17 cellular contexts compared by ENCODE assay signal in the genomic region with DNA sequence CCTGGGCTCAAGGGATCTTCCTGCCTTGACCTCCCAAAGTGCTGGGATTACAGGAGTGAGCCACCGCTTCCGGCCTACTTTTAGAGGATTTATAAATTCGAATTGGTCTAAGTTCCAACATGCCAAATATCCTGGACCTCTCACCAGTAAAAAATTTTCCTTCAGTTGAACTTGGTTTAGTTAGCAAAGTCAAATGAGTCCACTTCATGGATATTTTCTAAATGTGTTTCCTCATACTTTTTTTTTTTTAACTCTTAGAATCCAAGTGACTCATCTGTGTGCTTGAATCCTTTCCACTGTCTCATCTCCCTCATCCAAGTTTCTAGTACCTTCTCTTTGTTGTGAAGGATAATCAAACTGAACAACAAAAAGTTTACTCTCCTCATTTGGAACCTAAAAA. TPM values are rescaled to one million over a fixed set of nuclear protein-coding genes. Genes with fewer than 3 reads are reported as not detected.
DNase-seq lines count a peak whose midpoint lies in the region; ATAC-seq and TF ChIP-seq lines count a peak whose summit lies in the region.
"Had no signal": no experiment of that assay in that cellular context is flagged by ENCODE, and none has a peak within 500 bp of the region (broad histone marks: within the 10 kb centered on the region; RNA-seq: fewer than 3 reads in every experiment).

No MANE protein-coding gene starts in this region.

- H3K4me3 ChIP-seq in AG04449 (ENCODE audit: low read depth, low read length) = no peak overlapping the region
- H3K4me3 ChIP-seq: ovary had no signal

- TF ChIP-seq CTCF in AG04449 (IDR thresholded peaks at IDR 0.05; ENCODE audit: insufficient read depth, low read length, missing control alignments) = no peak
- TF ChIP-seq CTCF in WTC11 (IDR thresholded peaks at IDR 0.05) = no peak
- TF ChIP-seq CTCF in foreskin keratinocyte (conservative IDR thresholded peaks at IDR 0.05) = no peak

- H3K27me3 Mint-ChIP-seq in WTC11 (ENCODE audit: low read depth) = no peaks in the 10 kb centered on the region
- peaks cover 9 to 11% of the 10 kb centered on the region in 2 donors for H3K27me3 Mint-ChIP-seq in natural killer cell treated with Interleukin-12 subunit alpha and Interleukin-12 subunit beta and Interleukin-15 and Interleukin-18, amount 100 ng/mL, for 72 hours
- H3K27me3 Mint-ChIP-seq: activated CD8-positive, alpha-beta T cell treated with anti-CD3 and anti-CD28 coated beads for 36 hours had no signal

- peak; percentile 69 for DNase-seq in AG04449 (ENCODE audit: low read depth, low spot score)
- peak; percentile 83 for DNase-seq in GM04504 (ENCODE audit: low read depth)
- no peak for DNase-seq in WTC11 (ENCODE audit: low spot score)
- DNase-seq in foreskin keratinocyte = peak; percentile 86 to 96
- no peak for DNase-seq in SKM-1 (lab: John Stamatoyannopoulos, UW; ENCODE audit: unreplicated experiment)
- DNase-seq in natural killer cell treated with Interleukin-12 subunit alpha and Interleukin-12 subunit beta and Interleukin-15 and Interleukin-18, amount 100 ng/mL, for 72 hours (ENCODE audit: low spot score) = no peak
- DNase-seq: activated CD8-positive, alpha-beta T cell treated with anti-CD3 and anti-CD28 coated beads for 36 hours; activated effector memory CD4-positive, alpha-beta T cell treated with anti-CD3 and anti-CD28 coated beads, Interleukin-2, amount 50 U/mL, for 16 hours; caudate nucleus; NCI-H1092 treated with DMSO at 0.1 percent for 48 hours; NCI-H446 treated with DMSO at 0.1 percent for 48 hours; ovary; PC-3; stimulated activated CD4-positive, alpha-beta T cell treated with anti-CD3 and anti-CD28 coated beads, Interleukin-15, amount 100 ng/mL, for 24 hours had no signal

- POLR2A ChIA-PET in AG04449 (lab: Yijun Ruan, JAX) (no interaction called here), WTC11 (lab: Charles Lee) (interaction anchor here (0.7 kb wide), 1 partner anchor 27 kb away, joined by 3 read pairs; no protein-coding TSS in a partner anchor)

- no peaks in the 10 kb centered on the region for H3K27me3 ChIP-seq in foreskin keratinocyte
- H3K27me3 ChIP-seq: ovary had no signal

- H3K4me1 Mint-ChIP-seq in WTC11 = peaks cover 59% of the 10 kb centered on the region
- H3K4me1 Mint-ChIP-seq in natural killer cell treated with Interleukin-12 subunit alpha and Interleukin-12 subunit beta and Interleukin-15 and Interleukin-18, amount 100 ng/mL, for 72 hours (ENCODE audit: low read depth in 2 of 2) = peaks cover 14 to 16% of the 10 kb centered on the region in 2 donors

- peaks cover 21% of the 10 kb centered on the region for H3K4me1 ChIP-seq in foreskin keratinocyte

- CTCF ChIA-PET in AG04449 (lab: Yijun Ruan, JAX) = no interaction called here
- CTCF ChIA-PET in WTC11 (lab: Charles Lee) = no interaction called here

- H3K27ac ChIP-seq in foreskin keratinocyte = peak overlapping the region; percentile 69
- H3K27ac ChIP-seq: ovary had no signal

- no peaks in the 10 kb centered on the region for H3K9me3 Mint-ChIP-seq in WTC11
- H3K9me3 Mint-ChIP-seq in natural killer cell treated with Interleukin-12 subunit alpha and Interleukin-12 subunit beta and Interleukin-15 and Interleukin-18, amount 100 ng/mL, for 72 hours = no peaks in the 10 kb centered on the region
- H3K9me3 Mint-ChIP-seq: activated CD8-positive, alpha-beta T cell treated with anti-CD3 and anti-CD28 coated beads for 36 hours; T-helper 2 cell treated with Interferon-gamma antibody and Interleukin-4, amounts not matched to agents 5 μg/mL and 100 μg/mL, for 36 hours had no signal

- peak overlapping the region; percentile 72 for H3K27ac Mint-ChIP-seq in WTC11
- H3K27ac Mint-ChIP-seq in natural killer cell treated with Interleukin-12 subunit alpha and Interleukin-12 subunit beta and Interleukin-15 and Interleukin-18, amount 100 ng/mL, for 72 hours = no peak overlapping the region
- H3K27ac Mint-ChIP-seq: activated CD8-positive, alpha-beta T cell treated with anti-CD3 and anti-CD28 coated beads for 36 hours had no signal

- ATAC-seq in WTC11 (no peak), foreskin keratinocyte (peak; percentile 34), HG03159 (IDR thresholded peaks at IDR 0.05; ENCODE audit: unreplicated experiment) (no peak), HG03520 (IDR thresholded peaks at IDR 0.05; ENCODE audit: unreplicated experiment) (no peak)
- ATAC-seq in natural killer cell treated with Interleukin-12 subunit alpha and Interleukin-12 subunit beta and Interleukin-15 and Interleukin-18, amount 100 ng/mL, for 72 hours = no peak
- ATAC-seq: activated CD8-positive, alpha-beta T cell treated with anti-CD3 and anti-CD28 coated beads for 36 hours; PC-3 had no signal

- peaks cover 2% of the 10 kb centered on the region for H3K36me3 Mint-ChIP-seq in WTC11
- no peaks in the 10 kb centered on the region for H3K36me3 Mint-ChIP-seq in natural killer cell treated with Interleukin-12 subunit alpha and Interleukin-12 subunit beta and Interleukin-15 and Interleukin-18, amount 100 ng/mL, for 72 hours

- H3K4me3 Mint-ChIP-seq in WTC11 = no peak overlapping the region
- no peak overlapping the region for H3K4me3 Mint-ChIP-seq in natural killer cell treated with Interleukin-12 subunit alpha and Interleukin-12 subunit beta and Interleukin-15 and Interleukin-18, amount 100 ng/mL, for 72 hours
- H3K4me3 Mint-ChIP-seq: activated CD8-positive, alpha-beta T cell treated with anti-CD3 and anti-CD28 coated beads for 36 hours had no signal

TF ChIP-seq in WTC11, 78 proteins besides CTCF, POLR2A, EP300 and RAD21:
- TF ChIP-seq, protein P1, sequence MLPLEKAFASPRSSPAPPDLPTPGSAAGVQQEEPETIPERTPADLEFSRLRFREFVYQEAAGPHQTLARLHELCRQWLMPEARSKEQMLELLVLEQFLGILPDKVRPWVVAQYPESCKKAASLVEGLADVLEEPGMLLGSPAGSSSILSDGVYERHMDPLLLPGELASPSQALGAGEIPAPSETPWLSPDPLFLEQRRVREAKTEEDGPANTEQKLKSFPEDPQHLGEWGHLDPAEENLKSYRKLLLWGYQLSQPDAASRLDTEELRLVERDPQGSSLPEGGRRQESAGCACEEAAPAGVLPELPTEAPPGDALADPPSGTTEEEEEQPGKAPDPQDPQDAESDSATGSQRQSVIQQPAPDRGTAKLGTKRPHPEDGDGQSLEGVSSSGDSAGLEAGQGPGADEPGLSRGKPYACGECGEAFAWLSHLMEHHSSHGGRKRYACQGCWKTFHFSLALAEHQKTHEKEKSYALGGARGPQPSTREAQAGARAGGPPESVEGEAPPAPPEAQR (CRISPR knock-in tag; IDR thresholded peaks at IDR 0.05) = no peak
- TF ChIP-seq ELF4 (CRISPR knock-in tag; IDR thresholded peaks at IDR 0.05; ENCODE audit: low read depth) (no peak), GTF2I (CRISPR knock-in tag; conservative IDR thresholded peaks at IDR 0.05) (no peak), ETV6 (CRISPR knock-in tag; IDR thresholded peaks at IDR 0.05) (no peak)
- TF ChIP-seq, protein P2, sequence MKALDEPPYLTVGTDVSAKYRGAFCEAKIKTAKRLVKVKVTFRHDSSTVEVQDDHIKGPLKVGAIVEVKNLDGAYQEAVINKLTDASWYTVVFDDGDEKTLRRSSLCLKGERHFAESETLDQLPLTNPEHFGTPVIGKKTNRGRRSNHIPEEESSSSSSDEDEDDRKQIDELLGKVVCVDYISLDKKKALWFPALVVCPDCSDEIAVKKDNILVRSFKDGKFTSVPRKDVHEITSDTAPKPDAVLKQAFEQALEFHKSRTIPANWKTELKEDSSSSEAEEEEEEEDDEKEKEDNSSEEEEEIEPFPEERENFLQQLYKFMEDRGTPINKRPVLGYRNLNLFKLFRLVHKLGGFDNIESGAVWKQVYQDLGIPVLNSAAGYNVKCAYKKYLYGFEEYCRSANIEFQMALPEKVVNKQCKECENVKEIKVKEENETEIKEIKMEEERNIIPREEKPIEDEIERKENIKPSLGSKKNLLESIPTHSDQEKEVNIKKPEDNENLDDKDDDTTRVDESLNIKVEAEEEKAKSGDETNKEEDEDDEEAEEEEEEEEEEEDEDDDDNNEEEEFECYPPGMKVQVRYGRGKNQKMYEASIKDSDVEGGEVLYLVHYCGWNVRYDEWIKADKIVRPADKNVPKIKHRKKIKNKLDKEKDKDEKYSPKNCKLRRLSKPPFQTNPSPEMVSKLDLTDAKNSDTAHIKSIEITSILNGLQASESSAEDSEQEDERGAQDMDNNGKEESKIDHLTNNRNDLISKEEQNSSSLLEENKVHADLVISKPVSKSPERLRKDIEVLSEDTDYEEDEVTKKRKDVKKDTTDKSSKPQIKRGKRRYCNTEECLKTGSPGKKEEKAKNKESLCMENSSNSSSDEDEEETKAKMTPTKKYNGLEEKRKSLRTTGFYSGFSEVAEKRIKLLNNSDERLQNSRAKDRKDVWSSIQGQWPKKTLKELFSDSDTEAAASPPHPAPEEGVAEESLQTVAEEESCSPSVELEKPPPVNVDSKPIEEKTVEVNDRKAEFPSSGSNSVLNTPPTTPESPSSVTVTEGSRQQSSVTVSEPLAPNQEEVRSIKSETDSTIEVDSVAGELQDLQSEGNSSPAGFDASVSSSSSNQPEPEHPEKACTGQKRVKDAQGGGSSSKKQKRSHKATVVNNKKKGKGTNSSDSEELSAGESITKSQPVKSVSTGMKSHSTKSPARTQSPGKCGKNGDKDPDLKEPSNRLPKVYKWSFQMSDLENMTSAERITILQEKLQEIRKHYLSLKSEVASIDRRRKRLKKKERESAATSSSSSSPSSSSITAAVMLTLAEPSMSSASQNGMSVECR (CRISPR knock-in tag; IDR thresholded peaks at IDR 0.05; ENCODE audit: borderline replicate concordance) = no peak

RNA-seq across cellular contexts. Expression of gene RBM47, which starts 49.7 kb away (rescaled TPM):
- total RNA-seq in WTC11 (2021) (89.0 to 97.9 TPM (median 92.5 TPM) in 3 replicates), foreskin keratinocyte (13.9 and 14.0 TPM in 2 replicates)
- 2.6 and 3.3 TPM in 2 replicates for polyA plus RNA-seq in foreskin keratinocyte
- 10 to 100 TPM in 1 of 2 donors, 1 to 10 TPM in 1; 8.5 to 15.4 TPM for total RNA-seq in natural killer cell treated with Interleukin-12 subunit alpha and Interleukin-12 subunit beta and Interleukin-15 and Interleukin-18, amount 100 ng/mL, for 72 hours

Comparison
In these comparisons a context has a peak if more than half of its experiments do, and no peak if none do; other contexts are left out.
1. DNase-seq: peak in AG04449 (single experiment), GM04504 (single experiment) and foreskin keratinocyte (2 of 2); none in WTC11 (single experiment), SKM-1 (single experiment) and natural killer cell treated with Interleukin-12 subunit alpha and Interleukin-12 subunit beta and Interleukin-15 and Interleukin-18, amount 100 ng/mL, for 72 hours (single experiment).